ENCODE assay signal across 1 cellular context in genomic region chr4:182913621-182914020, GRCh38.
TF ChIP-seq lines count a peak whose summit lies in the region.

No MANE protein-coding gene starts in this region.

TF ChIP-seq in WTC11, 78 proteins besides CTCF, POLR2A, EP300 and RAD21 (continued from another document):
- TF ChIP-seq PRDM15 (CRISPR knock-in tag; IDR thresholded peaks at IDR 0.05): no peak
- TF ChIP-seq IRF1 (CRISPR knock-in tag; IDR thresholded peaks at IDR 0.05): no peak
- TF ChIP-seq NFATC4 (CRISPR knock-in tag; IDR thresholded peaks at IDR 0.05): no peak
- TF ChIP-seq ZNF532 (CRISPR knock-in tag; IDR thresholded peaks at IDR 0.05; ENCODE audit: borderline replicate concordance): no peak
- no peak for TF ChIP-seq ERG (CRISPR knock-in tag; IDR thresholded peaks at IDR 0.05)
- no peak for TF ChIP-seq USF1 (CRISPR knock-in tag; IDR thresholded peaks at IDR 0.05)
- TF ChIP-seq CDX4 (CRISPR knock-in tag; IDR thresholded peaks at IDR 0.05; ENCODE audit: borderline replicate concordance): no peak
- no peak for TF ChIP-seq NR2C2 (CRISPR knock-in tag; IDR thresholded peaks at IDR 0.05)
- no peak for TF ChIP-seq NR3C1 (CRISPR knock-in tag; conservative IDR thresholded peaks at IDR 0.05; ENCODE audit: low read depth)
- no peak for TF ChIP-seq ZNF138 (CRISPR knock-in tag; conservative IDR thresholded peaks at IDR 0.05)
- no peak for TF ChIP-seq STAT6 (CRISPR knock-in tag; conservative IDR thresholded peaks at IDR 0.05; ENCODE audit: low read depth)
- TF ChIP-seq GABPB1 (CRISPR knock-in tag; IDR thresholded peaks at IDR 0.05): no peak
- no peak for TF ChIP-seq ZNF396 (CRISPR knock-in tag; IDR thresholded peaks at IDR 0.05; ENCODE audit: borderline replicate concordance)
- TF ChIP-seq ZNF425 (CRISPR knock-in tag; conservative IDR thresholded peaks at IDR 0.05): no peak
- no peak for TF ChIP-seq USF2 (CRISPR knock-in tag; IDR thresholded peaks at IDR 0.05)
- no peak for TF ChIP-seq ZNF416 (CRISPR knock-in tag; IDR thresholded peaks at IDR 0.05)
